Comparison of ENCODE assay signal across 15 cellular contexts in genomic region chr16:47150067-47150466, GRCh38. TPM values are rescaled to one million over a fixed set of nuclear protein-coding genes. Genes with fewer than 3 reads are reported as not detected.
DNase-seq lines count a peak whose midpoint lies in the region; ATAC-seq and TF ChIP-seq lines count a peak whose summit lies in the region.
"Had no signal": no experiment of that assay in that cellular context is flagged by ENCODE, and none has a peak within 500 bp of the region (broad histone marks: within the 10 kb centered on the region; RNA-seq: fewer than 3 reads in every experiment).

No MANE protein-coding gene starts in this region.

- DNase-seq in activated CD8-positive, alpha-beta T cell treated with anti-CD3 and anti-CD28 coated beads, Interleukin-2, amount 10 ng/mL, durations not matched to agents 7 days and 5 days = peak; percentile 27
- no peak for DNase-seq in activated CD8-positive, alpha-beta T cell treated with anti-CD3 and anti-CD28 coated beads for 36 hours
- peak; percentile 17 for DNase-seq in DND-41
- DNase-seq in IMR-90 = no peak
- no peak for DNase-seq in SHP77 (lab: John Stamatoyannopoulos, UW)
- DNase-seq: BE2C; Caco-2; CD8-positive, alpha-beta T cell; H7 had no signal

- no peak overlapping the region for H3K23ac ChIP-seq in IMR-90 (ENCODE audit: low read depth, low read length)

- peaks cover 21% of the 10 kb centered on the region for H3K9me3 Mint-ChIP-seq in activated CD8-positive, alpha-beta T cell treated with anti-CD3 and anti-CD28 coated beads, Interleukin-2, amount 10 ng/mL, durations not matched to agents 7 days and 5 days (ENCODE audit: insufficient read depth)
- peaks cover 20% of the 10 kb centered on the region for H3K9me3 Mint-ChIP-seq in activated CD8-positive, alpha-beta T cell treated with anti-CD3 and anti-CD28 coated beads for 36 hours
- H3K9me3 Mint-ChIP-seq in activated T-helper 17 cell treated with anti-CD3 and anti-CD28 coated beads, Interleukin-2, amount 50 U/mL, for 72 hours = peaks cover 13% of the 10 kb centered on the region

- no peak overlapping the region for H3K56ac ChIP-seq in IMR-90 (ENCODE audit: extremely low read depth, insufficient read depth, low read length)

- no peak overlapping the region for H3K4me3 Mint-ChIP-seq in activated CD8-positive, alpha-beta T cell treated with anti-CD3 and anti-CD28 coated beads, Interleukin-2, amount 10 ng/mL, durations not matched to agents 7 days and 5 days
- H3K4me3 Mint-ChIP-seq in activated CD8-positive, alpha-beta T cell treated with anti-CD3 and anti-CD28 coated beads for 36 hours = no peak overlapping the region
- H3K4me3 Mint-ChIP-seq in activated T-helper 17 cell treated with anti-CD3 and anti-CD28 coated beads, Interleukin-2, amount 50 U/mL, for 72 hours = no peak overlapping the region
- H3K4me3 Mint-ChIP-seq: CD8-positive, alpha-beta T cell; GM23338 had no signal

- H4K5ac ChIP-seq in IMR-90 (ENCODE audit: low read depth, low read length) = no peak overlapping the region

- H3K4me1 ChIP-seq in DND-41 (ENCODE audit: insufficient read depth, low read length) (no peaks in the 10 kb centered on the region), IMR-90 (ENCODE audit: control insufficient read depth, insufficient read depth, low read length) (no peaks in the 10 kb centered on the region)
- H3K4me1 ChIP-seq: A549, Caco-2 had no signal

- H3K79me1 ChIP-seq in IMR-90 (ENCODE audit: low read depth in 1 of 2, low read length in 2 of 2) = no peaks in the 10 kb centered on the region

- POLR2A ChIA-PET in activated CD8-positive, alpha-beta T cell treated with anti-CD3 and anti-CD28 coated beads, Interleukin-2, amount 10 ng/mL, durations not matched to agents 7 days and 5 days (lab: Charles Lee) = no interaction called here
- POLR2A ChIA-PET in activated CD8-positive, alpha-beta T cell treated with anti-CD3 and anti-CD28 coated beads for 36 hours (lab: Charles Lee) = no interaction called here
- POLR2A ChIA-PET in IMR-90 (lab: Charles Lee; ENCODE audit: unreplicated experiment) = no interaction called here

- no peaks in the 10 kb centered on the region for H3K9me1 ChIP-seq in IMR-90 (ENCODE audit: insufficient read depth, low read length)

- TF ChIP-seq POLR2A in IMR-90 (IDR thresholded peaks at IDR 0.05; ENCODE audit: low read depth, low read length) = no peak

- peaks cover 23% of the 10 kb centered on the region; the same call in 1 of the 2 replicates for H3K36me3 ChIP-seq in DND-41 (ENCODE audit: insufficient read depth, low read length)
- H3K36me3 ChIP-seq in IMR-90 (ENCODE audit: control insufficient read depth, insufficient read depth, low read length) = no peaks in the 10 kb centered on the region
- H3K36me3 ChIP-seq: BE2C had no signal

- WGBS in IMR-90 (ENCODE audit: extremely low coverage in 2 of 2, insufficient read length in 1 of 2), 2 experiments = 100% methylated on average over 1 of the region's 3 CpGs; no CpG with 5 or more reads in 1 of the 2 experiments

- peaks cover 8% of the 10 kb centered on the region for H3K4me1 Mint-ChIP-seq in activated CD8-positive, alpha-beta T cell treated with anti-CD3 and anti-CD28 coated beads, Interleukin-2, amount 10 ng/mL, durations not matched to agents 7 days and 5 days (ENCODE audit: low read depth)
- H3K4me1 Mint-ChIP-seq in activated CD8-positive, alpha-beta T cell treated with anti-CD3 and anti-CD28 coated beads for 36 hours (ENCODE audit: low read depth) = no peaks in the 10 kb centered on the region
- no peaks in the 10 kb centered on the region for H3K4me1 Mint-ChIP-seq in activated T-helper 17 cell treated with anti-CD3 and anti-CD28 coated beads, Interleukin-2, amount 50 U/mL, for 72 hours
- H3K4me1 Mint-ChIP-seq: GM23338 had no signal

- dilution Hi-C loops in IMR-90 (cut with HindIII; ENCODE audit: low sequenced_read_pairs, unreplicated experiment) = no loop called here

- TF ChIP-seq RAD21 in IMR-90 (IDR thresholded peaks at IDR 0.05; ENCODE audit: low read length) = no peak

- peaks cover 16% of the 10 kb centered on the region for H3K36me3 Mint-ChIP-seq in activated CD8-positive, alpha-beta T cell treated with anti-CD3 and anti-CD28 coated beads, Interleukin-2, amount 10 ng/mL, durations not matched to agents 7 days and 5 days (ENCODE audit: low read depth)
- H3K36me3 Mint-ChIP-seq in activated CD8-positive, alpha-beta T cell treated with anti-CD3 and anti-CD28 coated beads for 36 hours (ENCODE audit: low read depth) = peaks cover 25% of the 10 kb centered on the region
- H3K36me3 Mint-ChIP-seq in activated T-helper 17 cell treated with anti-CD3 and anti-CD28 coated beads, Interleukin-2, amount 50 U/mL, for 72 hours (ENCODE audit: low read depth) = peaks cover 15% of the 10 kb centered on the region

- H3K27me3 ChIP-seq in DND-41 (ENCODE audit: insufficient read depth, low read length, poor library complexity) (no peaks in the 10 kb centered on the region), IMR-90 (ENCODE audit: control insufficient read depth, insufficient read depth, low read length) (no peaks in the 10 kb centered on the region)
- H3K27me3 ChIP-seq: BE2C had no signal

- H4K8ac ChIP-seq in IMR-90 (ENCODE audit: low read depth in 2 of 2, low read length in 2 of 2) = no peak overlapping the region

- H3K4me2 ChIP-seq in DND-41 (ENCODE audit: insufficient read depth, low read length) (no peak overlapping the region), IMR-90 (ENCODE audit: low read depth, low read length) (no peak overlapping the region)
- H3K4me2 ChIP-seq: A549, GM23338 had no signal

- no peak overlapping the region for H2BK5ac ChIP-seq in IMR-90 (ENCODE audit: low read depth, low read length, poor library complexity, severe bottlenecking)

- H3K14ac ChIP-seq in IMR-90 (replicated peaks; ENCODE audit: low read depth, low read length) = no peak overlapping the region

- H3K9ac ChIP-seq in DND-41 (ENCODE audit: low read depth, low read length) = no peak overlapping the region
- H3K9ac ChIP-seq in IMR-90 (ENCODE audit: low read depth, low read length) = no peak overlapping the region

- H2BK20ac ChIP-seq in IMR-90 (ENCODE audit: low read depth, low read length) = no peak overlapping the region

- H2AK5ac ChIP-seq in IMR-90 (ENCODE audit: low read depth, low read length) = no peak overlapping the region

- peak overlapping the region; percentile 48 for H2AK9ac ChIP-seq in IMR-90 (replicated peaks; ENCODE audit: low read depth, low read length, poor library complexity)

- in situ Hi-C loops in IMR-90 (cut with MboI; ENCODE audit: low sequenced_read_pairs) = loop anchor here (25.0 kb wide), 1 partner anchor 512 kb away; no protein-coding TSS in a partner anchor

- no peak overlapping the region for H3K18ac ChIP-seq in IMR-90 (ENCODE audit: low read depth, low read length)

- no peak overlapping the region for H3K27ac Mint-ChIP-seq in activated CD8-positive, alpha-beta T cell treated with anti-CD3 and anti-CD28 coated beads, Interleukin-2, amount 10 ng/mL, durations not matched to agents 7 days and 5 days
- H3K27ac Mint-ChIP-seq in activated CD8-positive, alpha-beta T cell treated with anti-CD3 and anti-CD28 coated beads for 36 hours = no peak overlapping the region
- peak overlapping the region; percentile 8 for H3K27ac Mint-ChIP-seq in activated T-helper 17 cell treated with anti-CD3 and anti-CD28 coated beads, Interleukin-2, amount 50 U/mL, for 72 hours
- H3K27ac Mint-ChIP-seq: CD8-positive, alpha-beta T cell; GM23338 had no signal

- no peak for ATAC-seq in activated CD8-positive, alpha-beta T cell treated with anti-CD3 and anti-CD28 coated beads, Interleukin-2, amount 10 ng/mL, durations not matched to agents 7 days and 5 days
- no peak for ATAC-seq in activated CD8-positive, alpha-beta T cell treated with anti-CD3 and anti-CD28 coated beads for 36 hours
- ATAC-seq in DND-41 (ENCODE audit: insufficient read depth, low read depth) (peak; percentile 65; the same call in 2 of the 3 replicates), IMR-90 (ENCODE audit: low read depth) (no peak)
- no peak for ATAC-seq in activated T-helper 17 cell treated with anti-CD3 and anti-CD28 coated beads, Interleukin-2, amount 50 U/mL, for 72 hours (replicated peaks)
- ATAC-seq: A549; CD8-positive, alpha-beta T cell; GM12878; GM23338 had no signal

- no peak overlapping the region for H3K4me3 ChIP-seq in DND-41 (ENCODE audit: low read depth in 1 of 2, low read length in 2 of 2)
- H3K4me3 ChIP-seq in IMR-90 (ENCODE audit: insufficient read depth, low read depth, low read length) = no peak overlapping the region
- H3K4me3 ChIP-seq: A549, GM12878, GM23338 had no signal

- H3K27me3 Mint-ChIP-seq in activated CD8-positive, alpha-beta T cell treated with anti-CD3 and anti-CD28 coated beads, Interleukin-2, amount 10 ng/mL, durations not matched to agents 7 days and 5 days (ENCODE audit: low read depth) = peaks cover 12% of the 10 kb centered on the region
- peaks cover 10% of the 10 kb centered on the region for H3K27me3 Mint-ChIP-seq in activated CD8-positive, alpha-beta T cell treated with anti-CD3 and anti-CD28 coated beads for 36 hours
- no peaks in the 10 kb centered on the region for H3K27me3 Mint-ChIP-seq in activated T-helper 17 cell treated with anti-CD3 and anti-CD28 coated beads, Interleukin-2, amount 50 U/mL, for 72 hours

- H4K91ac ChIP-seq in IMR-90 (ENCODE audit: insufficient read depth, low read depth, low read length) = no peak overlapping the region

- H4K20me1 ChIP-seq in DND-41 (ENCODE audit: insufficient read depth, low read length) = no peaks in the 10 kb centered on the region
- H4K20me1 ChIP-seq in IMR-90 (ENCODE audit: insufficient read depth, low read length) = no peaks in the 10 kb centered on the region

- H2AFZ ChIP-seq in DND-41 (ENCODE audit: low read depth, low read length) = no peak overlapping the region
- H2AFZ ChIP-seq in IMR-90 (replicated peaks; ENCODE audit: low read length, poor library complexity) = no peak overlapping the region
- H2AFZ ChIP-seq: GM23338 had no signal

- no peak overlapping the region for H2BK15ac ChIP-seq in IMR-90 (ENCODE audit: low read depth, low read length)

- CTCF ChIA-PET in activated CD8-positive, alpha-beta T cell treated with anti-CD3 and anti-CD28 coated beads, Interleukin-2, amount 10 ng/mL, durations not matched to agents 7 days and 5 days (lab: Charles Lee) = interaction anchor here (1.6 kb wide), 1 partner anchor 8 kb away, joined by 9 read pairs; no protein-coding TSS in a partner anchor
- CTCF ChIA-PET in activated CD8-positive, alpha-beta T cell treated with anti-CD3 and anti-CD28 coated beads for 36 hours (lab: Charles Lee) = interaction anchor here (1.8 kb wide), 1 partner anchor 8 kb away, joined by 11 read pairs; no protein-coding TSS in a partner anchor
- CTCF ChIA-PET in IMR-90 (lab: Yijun Ruan, JAX) = interaction anchor here (1.9 kb wide), 1 partner anchor 8 kb away, joined by 9 read pairs; no protein-coding TSS in a partner anchor

- no TSS peak for BruUV-seq in IMR-90 (replicated peaks; lab: Mats Ljungman, UMichigan)

- H3K27ac ChIP-seq in DND-41 (ENCODE audit: low read length) (no peak overlapping the region; the same call in 1 of the 2 replicates), IMR-90 (ENCODE audit: insufficient read depth, low read length) (no peak overlapping the region)
- H3K27ac ChIP-seq: A549, C4-2B, HL-60 had no signal

- no peak overlapping the region for H3K4ac ChIP-seq in IMR-90 (ENCODE audit: low read depth, low read length)

- intact Hi-C loops in activated CD8-positive, alpha-beta T cell treated with anti-CD3 and anti-CD28 coated beads for 36 hours (cut with micrococcal nuclease) = no loop called here
- intact Hi-C loops in IMR-90 (cut with micrococcal nuclease) = no loop called here

- H3K9me3 ChIP-seq in DND-41 (ENCODE audit: insufficient read depth, low read length, severe bottlenecking) = no peaks in the 10 kb centered on the region
- no peaks in the 10 kb centered on the region for H3K9me3 ChIP-seq in IMR-90 (ENCODE audit: control insufficient read depth, insufficient read depth, low read length)
- H3K9me3 ChIP-seq: A549, BE2C, Caco-2 had no signal

- H2BK120ac ChIP-seq in IMR-90 (ENCODE audit: low read depth, low read length) = no peak overlapping the region

- TF ChIP-seq CTCF in activated CD8-positive, alpha-beta T cell treated with anti-CD3 and anti-CD28 coated beads for 36 hours (IDR thresholded peaks at IDR 0.05) = no peak
- TF ChIP-seq CTCF in DND-41 (IDR thresholded peaks at IDR 0.05; ENCODE audit: borderline replicate concordance, extremely low read depth, low read length, poor library complexity, severe bottlenecking) = no peak
- TF ChIP-seq CTCF in IMR-90 (conservative IDR thresholded peaks at IDR 0.05; ENCODE audit: low read depth, low read length) = no peak

- no peaks in the 10 kb centered on the region for H3K79me2 ChIP-seq in DND-41 (ENCODE audit: insufficient read depth, low read length)

RNA-seq across cellular contexts. Expression of gene NETO2, which starts 6.3 kb away (rescaled TPM):
- 1 to 10 TPM; 3.4 to 4.1 TPM for total RNA-seq in activated CD8-positive, alpha-beta T cell treated with anti-CD3 and anti-CD28 coated beads, Interleukin-2, amount 10 ng/mL, durations not matched to agents 7 days and 5 days
- 1 to 10 TPM; 2.8 to 3.1 TPM for total RNA-seq in activated CD8-positive, alpha-beta T cell treated with anti-CD3 and anti-CD28 coated beads for 36 hours
- total RNA-seq in IMR-90 (2012; rRNA removed) = 31.4 and 39.3 TPM in 2 replicates
- polyA plus RNA-seq in IMR-90 (2012; rRNA removed) = 38.5 and 40.7 TPM in 2 replicates
- polyA plus RNA-seq in IMR-90 (2012; cell fraction: cytosol; rRNA removed) = 14.6 and 15.3 TPM in 2 replicates
- polyA plus RNA-seq in IMR-90 (2012; cell fraction: nucleus; rRNA removed; ENCODE audit: low replicate concordance) = 9.6 and 34.3 TPM in 2 replicates
- 10 to 100 TPM; 17.9 to 67.0 TPM for total RNA-seq in activated T-helper 17 cell treated with anti-CD3 and anti-CD28 coated beads, Interleukin-2, amount 50 U/mL, for 72 hours

Comparison
In these comparisons a context has a peak if more than half of its experiments do, and no peak if none do; other contexts are left out.
1. DNase-seq: peak in activated CD8-positive, alpha-beta T cell treated with anti-CD3 and anti-CD28 coated beads, Interleukin-2, amount 10 ng/mL, durations not matched to agents 7 days and 5 days (single experiment) and DND-41 (single experiment); none in activated CD8-positive, alpha-beta T cell treated with anti-CD3 and anti-CD28 coated beads for 36 hours (single experiment), IMR-90 (single experiment) and SHP77 (0 of 2).